ENCODE assay signal across 15 cellular contexts in genomic region chr1:8477983-8478362, GRCh38.
DNase-seq lines count a peak whose midpoint lies in the region; ATAC-seq and TF ChIP-seq lines count a peak whose summit lies in the region.
"Had no signal": no experiment of that assay in that cellular context is flagged by ENCODE, and none has a peak within 500 bp of the region (broad histone marks: within the 10 kb centered on the region; RNA-seq: fewer than 3 reads in every experiment).

No MANE protein-coding gene starts in this region.

- H3K9ac ChIP-seq in smooth muscle cell (ENCODE audit: low read depth), result no peak overlapping the region

- peaks cover 19% of the 10 kb centered on the region for H3F3A ChIP-seq in smooth muscle cell (ENCODE audit: low read depth)

- H3K36me3 ChIP-seq in OCI-LY7 (ENCODE audit: insufficient read depth, low read length) (peaks cover 8% of the 10 kb centered on the region; the same call in 1 of the 2 replicates), smooth muscle cell (ENCODE audit: low read depth) (no peaks in the 10 kb centered on the region)

- TF ChIP-seq CTCF in OCI-LY7 (conservative IDR thresholded peaks at IDR 0.05; ENCODE audit: low read length), result no peak
- no peak for TF ChIP-seq CTCF in smooth muscle cell (IDR thresholded peaks at IDR 0.05; ENCODE audit: borderline replicate concordance, insufficient read depth, poor library complexity, severe bottlenecking)

- H3K9me3 ChIP-seq in OCI-LY7 (ENCODE audit: low read length) (no peaks in the 10 kb centered on the region), smooth muscle cell (replicated peaks; ENCODE audit: low read depth) (no peaks in the 10 kb centered on the region)

- H3K4me3 Mint-ChIP-seq in T-helper 2 cell treated with Interferon-gamma antibody and Interleukin-4, amounts not matched to agents 5 μg/mL and 100 μg/mL, for 36 hours, result no peak overlapping the region
- H3K4me3 Mint-ChIP-seq: activated CD4-positive, alpha-beta T cell treated with anti-CD3 and anti-CD28 coated beads, Interleukin-2, amount 10 ng/mL, durations not matched to agents 7 days and 5 days had no signal

- H3K27ac ChIP-seq in OCI-LY7 (ENCODE audit: low read depth, low read length, poor library complexity, severe bottlenecking), result peak overlapping the region; percentile 64
- peak overlapping the region; percentile 74 for H3K27ac ChIP-seq in smooth muscle cell (ENCODE audit: low read depth)

- H4K20me1 ChIP-seq in OCI-LY7 (ENCODE audit: insufficient read depth, low read length) (no peaks in the 10 kb centered on the region), smooth muscle cell (ENCODE audit: low read depth) (peaks cover 79% of the 10 kb centered on the region)

- H3K27ac Mint-ChIP-seq in T-helper 2 cell treated with Interferon-gamma antibody and Interleukin-4, amounts not matched to agents 5 μg/mL and 100 μg/mL, for 36 hours, result peak overlapping the region; percentile 4
- H3K27ac Mint-ChIP-seq: activated CD4-positive, alpha-beta T cell treated with anti-CD3 and anti-CD28 coated beads, Interleukin-2, amount 10 ng/mL, durations not matched to agents 7 days and 5 days had no signal

- CTCF ChIA-PET in OCI-LY7 (lab: Charles Lee; ENCODE audit: unreplicated experiment), result no interaction called here

- BruUV-seq in OCI-LY7 (replicated peaks; lab: Mats Ljungman, UMichigan), result no TSS peak

- H3K9me2 ChIP-seq in OCI-LY7 (ENCODE audit: insufficient read depth, low read length), result no peaks in the 10 kb centered on the region

- H2AFZ ChIP-seq in OCI-LY7 (ENCODE audit: low read length), result no peak overlapping the region
- H2AFZ ChIP-seq in smooth muscle cell (ENCODE audit: low read depth), result no peak overlapping the region

- H3K27me3 Mint-ChIP-seq in T-helper 2 cell treated with Interferon-gamma antibody and Interleukin-4, amounts not matched to agents 5 μg/mL and 100 μg/mL, for 36 hours (ENCODE audit: low read depth), result no peaks in the 10 kb centered on the region
- H3K27me3 Mint-ChIP-seq: activated CD4-positive, alpha-beta T cell treated with anti-CD3 and anti-CD28 coated beads, Interleukin-2, amount 10 ng/mL, durations not matched to agents 7 days and 5 days had no signal

- H3K79me2 ChIP-seq in OCI-LY7 (ENCODE audit: insufficient read depth, low read depth, low read length) (peaks cover 71% of the 10 kb centered on the region; the same call in 1 of the 2 replicates), smooth muscle cell (ENCODE audit: low read depth) (peaks cover 56% of the 10 kb centered on the region)

- 47% methylated on average over 2 of the region's 2 CpGs for WGBS in smooth muscle cell (ENCODE audit: low lambda C conversion rate)

- no peak for DNase-seq in T-helper 2 cell treated with Interferon-gamma antibody and Interleukin-4, amounts not matched to agents 5 μg/mL and 100 μg/mL, for 36 hours (ENCODE audit: low spot score)
- no peak for DNase-seq in T-helper 2 cell
- DNase-seq in OCI-LY7 (ENCODE audit: low spot score), result no peak
- peak; percentile 34 for DNase-seq in fibroblast of peridontal ligament (ENCODE audit: extremely low read depth)
- no peak for DNase-seq in smooth muscle cell (lab: John Stamatoyannopoulos, UW; ENCODE audit: unreplicated experiment)
- DNase-seq in NOMO-1 (lab: John Stamatoyannopoulos, UW; ENCODE audit: unreplicated experiment in 2 of 2), result no peak
- DNase-seq in cerebellum (ENCODE audit: low spot score), result no peak
- DNase-seq: cortex of kidney, foreskin melanocyte, kidney glomerular epithelial cell, NCI-H2171 treated with DMSO at 0.1 percent for 48 hours, SW 1271 had no signal

- H3K4me1 ChIP-seq in OCI-LY7 (ENCODE audit: insufficient read depth, low read length, poor library complexity, severe bottlenecking) (peaks cover 66% of the 10 kb centered on the region), smooth muscle cell (ENCODE audit: low read depth) (peaks cover 38% of the 10 kb centered on the region)

- POLR2A ChIA-PET in OCI-LY7 (lab: Charles Lee), result interaction anchor here (0.6 to 2.5 kb wide), 7 partner anchors 9 to 68 kb away, joined by 3 to 11 read pairs (median 5); no protein-coding TSS in a partner anchor

- peak overlapping the region; percentile 47 for H3K4me2 ChIP-seq in OCI-LY7 (ENCODE audit: low read length)
- H3K4me2 ChIP-seq in smooth muscle cell, result peak overlapping the region; percentile 27

- H3K4me3 ChIP-seq in OCI-LY7 (ENCODE audit: low read depth, low read length, poor library complexity, severe bottlenecking), result no peak overlapping the region
- no peak overlapping the region for H3K4me3 ChIP-seq in smooth muscle cell
- H3K4me3 ChIP-seq: skin epidermis had no signal

- intact Hi-C loops in OCI-LY7 (cut with micrococcal nuclease; ENCODE audit: unreplicated experiment), result no loop called here

- H3K27me3 ChIP-seq in smooth muscle cell (ENCODE audit: low read depth), result no peaks in the 10 kb centered on the region

- H3K9me3 Mint-ChIP-seq in T-helper 2 cell treated with Interferon-gamma antibody and Interleukin-4, amounts not matched to agents 5 μg/mL and 100 μg/mL, for 36 hours, result no peaks in the 10 kb centered on the region
- H3K9me3 Mint-ChIP-seq: activated CD4-positive, alpha-beta T cell treated with anti-CD3 and anti-CD28 coated beads, Interleukin-2, amount 10 ng/mL, durations not matched to agents 7 days and 5 days had no signal

- peaks cover 49% of the 10 kb centered on the region for H3K4me1 Mint-ChIP-seq in T-helper 2 cell treated with Interferon-gamma antibody and Interleukin-4, amounts not matched to agents 5 μg/mL and 100 μg/mL, for 36 hours (ENCODE audit: low read depth)

- peaks cover 23% of the 10 kb centered on the region for H3K36me3 Mint-ChIP-seq in T-helper 2 cell treated with Interferon-gamma antibody and Interleukin-4, amounts not matched to agents 5 μg/mL and 100 μg/mL, for 36 hours (ENCODE audit: low read depth)

- ATAC-seq in GM19395 (IDR thresholded peaks at IDR 0.05; ENCODE audit: unreplicated experiment), result no peak
